11 cellular contexts compared by ENCODE assay signal in the genomic region with DNA sequence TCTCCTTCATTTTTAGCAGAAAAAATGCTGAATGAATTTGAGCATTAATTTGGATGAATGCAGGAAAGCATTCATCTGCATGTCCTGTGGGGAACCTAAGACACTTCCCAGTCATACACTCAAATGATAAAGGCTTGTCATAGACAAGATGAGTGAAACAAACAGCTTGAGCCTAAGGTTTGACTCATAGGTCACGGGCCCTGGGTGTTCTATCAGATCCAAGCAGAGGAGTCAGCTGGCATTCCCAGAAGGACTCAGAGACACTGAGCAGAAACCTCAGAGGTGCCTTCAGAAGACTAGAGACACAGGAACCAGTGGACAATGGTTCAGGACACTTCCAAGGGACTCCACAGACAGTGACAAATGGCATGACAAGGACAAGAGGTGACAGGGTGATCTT.
"Had no signal": no experiment of that assay in that cellular context is flagged by ENCODE, and none has a peak within 500 bp of the region (broad histone marks: within the 10 kb centered on the region; RNA-seq: fewer than 3 reads in every experiment).

No MANE protein-coding gene starts in this region.

- H3K4me1 ChIP-seq: HAP-1 had no signal

- DNase-seq: GM23248, GOT3, H7, H9, HCEC 1CT, HFFc6 had no signal

- H2AFZ ChIP-seq: GM23248, GM23338 had no signal

- ATAC-seq: GM23338, HCT116 had no signal

- FAIRE-seq: H1, H54 had no signal

- H3K27ac ChIP-seq: GM23248 had no signal

- H3K36me3 ChIP-seq: HAP-1 had no signal

- H3K9me3 ChIP-seq: HAP-1 had no signal

- H3K9ac ChIP-seq: GM23248 had no signal

- H3K4me3 ChIP-seq: GM23248, GM23338, HAP-1 had no signal

- H3K4me2 ChIP-seq: GM23338 had no signal
